ENCODE assay signal across 1 cellular context in genomic region chr7:128405345-128406146, GRCh38.
TF ChIP-seq lines count a peak whose summit lies in the region.

No MANE protein-coding gene starts in this region.

TF ChIP-seq in WTC11, 78 proteins besides CTCF, POLR2A, EP300 and RAD21 (continued from another document):
- TF ChIP-seq ZNF281 (CRISPR knock-in tag; IDR thresholded peaks at IDR 0.05) = no peak
- no peak for TF ChIP-seq NFATC4 (CRISPR knock-in tag; IDR thresholded peaks at IDR 0.05)
- no peak for TF ChIP-seq ZNF423 (CRISPR knock-in tag; IDR thresholded peaks at IDR 0.05)
- TF ChIP-seq NR2C2 (CRISPR knock-in tag; IDR thresholded peaks at IDR 0.05) = no peak
- 0 out of 2 replicates have a peak, but pooled peaks have one; percentile 29 for TF ChIP-seq SP1 (CRISPR knock-in tag; conservative IDR thresholded peaks at IDR 0.05)
- peak; percentile 48 for TF ChIP-seq TEAD1 (CRISPR knock-in tag; IDR thresholded peaks at IDR 0.05)
- no peak for TF ChIP-seq TEAD4 (CRISPR knock-in tag; IDR thresholded peaks at IDR 0.05)
- TF ChIP-seq TP53 (CRISPR knock-in tag; IDR thresholded peaks at IDR 0.05) = no peak
- TF ChIP-seq, protein P1, sequence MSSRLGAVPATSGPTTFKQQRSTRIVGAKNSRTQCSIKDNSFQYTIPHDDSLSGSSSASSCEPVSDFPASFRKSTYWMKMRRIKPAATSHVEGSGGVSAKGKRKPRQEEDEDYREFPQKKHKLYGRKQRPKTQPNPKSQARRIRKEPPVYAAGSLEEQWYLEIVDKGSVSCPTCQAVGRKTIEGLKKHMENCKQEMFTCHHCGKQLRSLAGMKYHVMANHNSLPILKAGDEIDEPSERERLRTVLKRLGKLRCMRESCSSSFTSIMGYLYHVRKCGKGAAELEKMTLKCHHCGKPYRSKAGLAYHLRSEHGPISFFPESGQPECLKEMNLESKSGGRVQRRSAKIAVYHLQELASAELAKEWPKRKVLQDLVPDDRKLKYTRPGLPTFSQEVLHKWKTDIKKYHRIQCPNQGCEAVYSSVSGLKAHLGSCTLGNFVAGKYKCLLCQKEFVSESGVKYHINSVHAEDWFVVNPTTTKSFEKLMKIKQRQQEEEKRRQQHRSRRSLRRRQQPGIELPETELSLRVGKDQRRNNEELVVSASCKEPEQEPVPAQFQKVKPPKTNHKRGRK (CRISPR knock-in tag; IDR thresholded peaks at IDR 0.05; ENCODE audit: borderline replicate concordance) = no peak
- no peak for TF ChIP-seq PRRX2 (CRISPR knock-in tag; IDR thresholded peaks at IDR 0.05)
- no peak for TF ChIP-seq ESRRA (CRISPR knock-in tag; IDR thresholded peaks at IDR 0.05; ENCODE audit: borderline replicate concordance)
- TF ChIP-seq MAX (CRISPR knock-in tag; IDR thresholded peaks at IDR 0.05) = peak; percentile 77
- TF ChIP-seq JUN (CRISPR knock-in tag; IDR thresholded peaks at IDR 0.05) = 0 out of 2 replicates have a peak, but pooled peaks have one; percentile 31
- no peak for TF ChIP-seq ERG (CRISPR knock-in tag; IDR thresholded peaks at IDR 0.05)
- TF ChIP-seq GTF2I (CRISPR knock-in tag; conservative IDR thresholded peaks at IDR 0.05) = no peak
- TF ChIP-seq SOX15 (CRISPR knock-in tag; IDR thresholded peaks at IDR 0.05) = no peak
- TF ChIP-seq, protein P2, sequence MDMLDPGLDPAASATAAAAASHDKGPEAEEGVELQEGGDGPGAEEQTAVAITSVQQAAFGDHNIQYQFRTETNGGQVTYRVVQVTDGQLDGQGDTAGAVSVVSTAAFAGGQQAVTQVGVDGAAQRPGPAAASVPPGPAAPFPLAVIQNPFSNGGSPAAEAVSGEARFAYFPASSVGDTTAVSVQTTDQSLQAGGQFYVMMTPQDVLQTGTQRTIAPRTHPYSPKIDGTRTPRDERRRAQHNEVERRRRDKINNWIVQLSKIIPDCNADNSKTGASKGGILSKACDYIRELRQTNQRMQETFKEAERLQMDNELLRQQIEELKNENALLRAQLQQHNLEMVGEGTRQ (CRISPR knock-in tag; IDR thresholded peaks at IDR 0.05) = no peak
- TF ChIP-seq MXD4 (CRISPR knock-in tag; IDR thresholded peaks at IDR 0.05; ENCODE audit: borderline replicate concordance) = no peak
- TF ChIP-seq OVOL2 (CRISPR knock-in tag; IDR thresholded peaks at IDR 0.05; ENCODE audit: borderline replicate concordance) = no peak
- TF ChIP-seq, protein P3, sequence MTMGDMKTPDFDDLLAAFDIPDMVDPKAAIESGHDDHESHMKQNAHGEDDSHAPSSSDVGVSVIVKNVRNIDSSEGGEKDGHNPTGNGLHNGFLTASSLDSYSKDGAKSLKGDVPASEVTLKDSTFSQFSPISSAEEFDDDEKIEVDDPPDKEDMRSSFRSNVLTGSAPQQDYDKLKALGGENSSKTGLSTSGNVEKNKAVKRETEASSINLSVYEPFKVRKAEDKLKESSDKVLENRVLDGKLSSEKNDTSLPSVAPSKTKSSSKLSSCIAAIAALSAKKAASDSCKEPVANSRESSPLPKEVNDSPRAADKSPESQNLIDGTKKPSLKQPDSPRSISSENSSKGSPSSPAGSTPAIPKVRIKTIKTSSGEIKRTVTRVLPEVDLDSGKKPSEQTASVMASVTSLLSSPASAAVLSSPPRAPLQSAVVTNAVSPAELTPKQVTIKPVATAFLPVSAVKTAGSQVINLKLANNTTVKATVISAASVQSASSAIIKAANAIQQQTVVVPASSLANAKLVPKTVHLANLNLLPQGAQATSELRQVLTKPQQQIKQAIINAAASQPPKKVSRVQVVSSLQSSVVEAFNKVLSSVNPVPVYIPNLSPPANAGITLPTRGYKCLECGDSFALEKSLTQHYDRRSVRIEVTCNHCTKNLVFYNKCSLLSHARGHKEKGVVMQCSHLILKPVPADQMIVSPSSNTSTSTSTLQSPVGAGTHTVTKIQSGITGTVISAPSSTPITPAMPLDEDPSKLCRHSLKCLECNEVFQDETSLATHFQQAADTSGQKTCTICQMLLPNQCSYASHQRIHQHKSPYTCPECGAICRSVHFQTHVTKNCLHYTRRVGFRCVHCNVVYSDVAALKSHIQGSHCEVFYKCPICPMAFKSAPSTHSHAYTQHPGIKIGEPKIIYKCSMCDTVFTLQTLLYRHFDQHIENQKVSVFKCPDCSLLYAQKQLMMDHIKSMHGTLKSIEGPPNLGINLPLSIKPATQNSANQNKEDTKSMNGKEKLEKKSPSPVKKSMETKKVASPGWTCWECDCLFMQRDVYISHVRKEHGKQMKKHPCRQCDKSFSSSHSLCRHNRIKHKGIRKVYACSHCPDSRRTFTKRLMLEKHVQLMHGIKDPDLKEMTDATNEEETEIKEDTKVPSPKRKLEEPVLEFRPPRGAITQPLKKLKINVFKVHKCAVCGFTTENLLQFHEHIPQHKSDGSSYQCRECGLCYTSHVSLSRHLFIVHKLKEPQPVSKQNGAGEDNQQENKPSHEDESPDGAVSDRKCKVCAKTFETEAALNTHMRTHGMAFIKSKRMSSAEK (CRISPR knock-in tag; IDR thresholded peaks at IDR 0.05; ENCODE audit: borderline replicate concordance) = no peak
- TF ChIP-seq ZBTB43 (CRISPR knock-in tag; IDR thresholded peaks at IDR 0.05) = no peak
- no peak for TF ChIP-seq ZNF671 (CRISPR knock-in tag; IDR thresholded peaks at IDR 0.05)
- no peak for TF ChIP-seq CREM (CRISPR knock-in tag; IDR thresholded peaks at IDR 0.05)
- TF ChIP-seq TCF7 (CRISPR knock-in tag; IDR thresholded peaks at IDR 0.05; ENCODE audit: low read depth) = peak; percentile 69; the same call in 1 of the 2 replicates
- TF ChIP-seq, protein P4, sequence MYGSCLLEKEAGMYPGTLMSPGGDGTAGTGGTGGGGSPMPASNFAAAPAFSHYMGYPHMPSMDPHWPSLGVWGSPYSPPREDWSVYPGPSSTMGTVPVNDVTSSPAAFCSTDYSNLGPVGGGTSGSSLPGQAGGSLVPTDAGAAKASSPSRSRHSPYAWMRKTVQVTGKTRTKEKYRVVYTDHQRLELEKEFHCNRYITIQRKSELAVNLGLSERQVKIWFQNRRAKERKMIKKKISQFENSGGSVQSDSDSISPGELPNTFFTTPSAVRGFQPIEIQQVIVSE (CRISPR knock-in tag; IDR thresholded peaks at IDR 0.05; ENCODE audit: borderline replicate concordance) = no peak
- TF ChIP-seq, protein P5, sequence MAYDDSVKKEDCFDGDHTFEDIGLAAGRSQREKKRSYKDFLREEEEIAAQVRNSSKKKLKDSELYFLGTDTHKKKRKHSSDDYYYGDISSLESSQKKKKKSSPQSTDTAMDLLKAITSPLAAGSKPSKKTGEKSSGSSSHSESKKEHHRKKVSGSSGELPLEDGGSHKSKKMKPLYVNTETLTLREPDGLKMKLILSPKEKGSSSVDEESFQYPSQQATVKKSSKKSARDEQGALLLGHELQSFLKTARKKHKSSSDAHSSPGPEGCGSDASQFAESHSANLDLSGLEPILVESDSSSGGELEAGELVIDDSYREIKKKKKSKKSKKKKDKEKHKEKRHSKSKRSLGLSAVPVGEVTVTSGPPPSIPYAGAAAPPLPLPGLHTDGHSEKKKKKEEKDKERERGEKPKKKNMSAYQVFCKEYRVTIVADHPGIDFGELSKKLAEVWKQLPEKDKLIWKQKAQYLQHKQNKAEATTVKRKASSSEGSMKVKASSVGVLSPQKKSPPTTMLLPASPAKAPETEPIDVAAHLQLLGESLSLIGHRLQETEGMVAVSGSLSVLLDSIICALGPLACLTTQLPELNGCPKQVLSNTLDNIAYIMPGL (CRISPR knock-in tag; IDR thresholded peaks at IDR 0.05) = 0 out of 2 replicates have a peak, but pooled peaks have one; percentile 23
- no peak for TF ChIP-seq SMAD4 (CRISPR knock-in tag; IDR thresholded peaks at IDR 0.05)
- TF ChIP-seq, protein P6, sequence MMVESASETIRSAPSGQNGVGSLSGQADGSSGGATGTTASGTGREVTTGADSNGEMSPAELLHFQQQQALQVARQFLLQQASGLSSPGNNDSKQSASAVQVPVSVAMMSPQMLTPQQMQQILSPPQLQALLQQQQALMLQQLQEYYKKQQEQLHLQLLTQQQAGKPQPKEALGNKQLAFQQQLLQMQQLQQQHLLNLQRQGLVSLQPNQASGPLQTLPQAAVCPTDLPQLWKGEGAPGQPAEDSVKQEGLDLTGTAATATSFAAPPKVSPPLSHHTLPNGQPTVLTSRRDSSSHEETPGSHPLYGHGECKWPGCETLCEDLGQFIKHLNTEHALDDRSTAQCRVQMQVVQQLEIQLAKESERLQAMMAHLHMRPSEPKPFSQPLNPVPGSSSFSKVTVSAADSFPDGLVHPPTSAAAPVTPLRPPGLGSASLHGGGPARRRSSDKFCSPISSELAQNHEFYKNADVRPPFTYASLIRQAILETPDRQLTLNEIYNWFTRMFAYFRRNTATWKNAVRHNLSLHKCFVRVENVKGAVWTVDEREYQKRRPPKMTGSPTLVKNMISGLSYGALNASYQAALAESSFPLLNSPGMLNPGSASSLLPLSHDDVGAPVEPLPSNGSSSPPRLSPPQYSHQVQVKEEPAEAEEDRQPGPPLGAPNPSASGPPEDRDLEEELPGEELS (CRISPR knock-in tag; IDR thresholded peaks at IDR 0.05) = no peak
- no peak for TF ChIP-seq HMGA2 (CRISPR knock-in tag; IDR thresholded peaks at IDR 0.05)
- no peak for TF ChIP-seq RELA (CRISPR knock-in tag; IDR thresholded peaks at IDR 0.05; ENCODE audit: borderline replicate concordance)
- TF ChIP-seq FOXP1 (CRISPR knock-in tag; IDR thresholded peaks at IDR 0.05; ENCODE audit: borderline replicate concordance) = 0 out of 2 replicates have a peak, but pooled peaks have one; percentile 60
- no peak for TF ChIP-seq NFYB (CRISPR knock-in tag; conservative IDR thresholded peaks at IDR 0.05; ENCODE audit: low read depth)
- TF ChIP-seq EMX1 (CRISPR knock-in tag; IDR thresholded peaks at IDR 0.05) = no peak
- TF ChIP-seq, protein P7, sequence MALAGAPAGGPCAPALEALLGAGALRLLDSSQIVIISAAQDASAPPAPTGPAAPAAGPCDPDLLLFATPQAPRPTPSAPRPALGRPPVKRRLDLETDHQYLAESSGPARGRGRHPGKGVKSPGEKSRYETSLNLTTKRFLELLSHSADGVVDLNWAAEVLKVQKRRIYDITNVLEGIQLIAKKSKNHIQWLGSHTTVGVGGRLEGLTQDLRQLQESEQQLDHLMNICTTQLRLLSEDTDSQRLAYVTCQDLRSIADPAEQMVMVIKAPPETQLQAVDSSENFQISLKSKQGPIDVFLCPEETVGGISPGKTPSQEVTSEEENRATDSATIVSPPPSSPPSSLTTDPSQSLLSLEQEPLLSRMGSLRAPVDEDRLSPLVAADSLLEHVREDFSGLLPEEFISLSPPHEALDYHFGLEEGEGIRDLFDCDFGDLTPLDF (CRISPR knock-in tag; IDR thresholded peaks at IDR 0.05) = no peak
- no peak for TF ChIP-seq ZNF121 (CRISPR knock-in tag; IDR thresholded peaks at IDR 0.05)
- TF ChIP-seq ZBTB21 (CRISPR knock-in tag; IDR thresholded peaks at IDR 0.05; ENCODE audit: borderline replicate concordance) = no peak
